Comparison of ENCODE assay signal across 9 cellular contexts in the genomic region with DNA sequence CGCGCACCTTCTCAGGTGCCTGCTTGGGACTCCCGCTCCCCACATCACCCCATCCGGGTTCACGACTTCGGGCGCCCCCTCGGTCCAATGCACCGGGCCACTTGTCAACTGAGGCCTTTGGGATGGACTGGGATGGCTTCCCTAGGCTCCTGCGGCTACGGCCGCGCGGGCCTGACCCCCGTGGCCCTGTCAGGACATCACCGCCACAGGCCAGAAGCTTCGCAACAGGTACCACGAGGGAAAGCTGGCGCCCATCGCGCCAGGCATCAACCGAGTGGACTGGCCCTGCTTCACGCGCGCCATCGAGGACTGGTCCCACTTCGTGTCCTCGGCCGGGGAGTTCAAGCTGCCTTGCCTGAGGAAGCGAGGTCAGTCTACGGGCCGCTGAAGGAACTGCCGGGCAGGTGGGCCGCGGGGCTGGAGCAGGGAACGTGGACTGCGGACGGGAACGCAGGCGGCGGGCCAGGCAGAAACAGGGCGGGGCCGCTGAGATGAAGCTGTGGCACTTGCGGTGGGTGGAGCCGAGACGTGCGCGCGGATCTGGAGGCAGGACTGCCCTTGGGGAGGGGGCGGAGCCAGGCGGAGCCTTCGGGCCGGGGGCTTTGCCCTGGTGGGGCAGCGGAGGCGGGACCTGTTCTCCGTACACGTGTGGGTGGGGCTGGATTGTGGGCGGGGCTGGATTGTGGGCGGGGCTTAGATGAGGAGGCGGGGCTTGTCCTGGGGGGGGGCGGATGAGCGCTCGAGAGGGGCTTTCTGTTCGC. TPM values are rescaled to one million over a fixed set of nuclear protein-coding genes. Genes with fewer than 3 reads are reported as not detected.
DNase-seq lines count a peak whose midpoint lies in the region; ATAC-seq, FAIRE-seq and TF ChIP-seq lines count a peak whose summit lies in the region.
"Had no signal": no experiment of that assay in that cellular context is flagged by ENCODE, and none has a peak within 500 bp of the region (broad histone marks: within the 10 kb centered on the region; RNA-seq: fewer than 3 reads in every experiment).

No MANE protein-coding gene starts in this region.

- peak overlapping the region; percentile 65 for H3K4me3 ChIP-seq in bronchial epithelial cell (ENCODE audit: low read depth, low read length)

- no peaks in the 10 kb centered on the region for H3K36me3 Mint-ChIP-seq in WTC11

- FAIRE-seq in GM18507 (lab: Jason Lieb, UNC) (peak; percentile 84), bronchial epithelial cell (lab: Jason Lieb, UNC) (no peak)
- FAIRE-seq: colon had no signal

- no peaks in the 10 kb centered on the region for H3K9me3 Mint-ChIP-seq in WTC11

- ATAC-seq in HG03139 (IDR thresholded peaks at IDR 0.05; ENCODE audit: unreplicated experiment) = peak; percentile 79
- ATAC-seq in WTC11 = peak; percentile 97

- H3K27me3 ChIP-seq in bronchial epithelial cell (ENCODE audit: control insufficient read depth, insufficient read depth, low read length) = no peaks in the 10 kb centered on the region

- H3K27me3 Mint-ChIP-seq in WTC11 (ENCODE audit: low read depth) = peaks cover 48% of the 10 kb centered on the region

- DNase-seq in GM18507 (ENCODE audit: extremely low spot score, insufficient read length, low read depth) (peak; percentile 70), WTC11 (ENCODE audit: low spot score) (peak; percentile 99), bronchial epithelial cell (ENCODE audit: low read depth) (peak; percentile 83), islet precursor cell (peak; percentile 98), NCI-H128 (lab: John Stamatoyannopoulos, UW; ENCODE audit: unreplicated experiment) (no peak), NCI-H1417 (lab: John Stamatoyannopoulos, UW) (no peak)
- DNase-seq in stimulated activated CD4-positive, alpha-beta T cell treated with anti-CD3 and anti-CD28 coated beads, Interleukin-12 subunit alpha, Interleukin-12 subunit beta, amount 100 ng/mL, for 48 hours (ENCODE audit: low read depth in 2 of 3, low spot score in 1 of 3) = peak; percentile 86 to 88 (median 88)

- POLR2A ChIA-PET in WTC11 (lab: Charles Lee) = interaction anchor here (0.6 to 1.2 kb wide), 3 partner anchors 12 to 86 kb away, joined by 3 to 4 read pairs (median 3); no protein-coding TSS in a partner anchor

- H3K4me3 Mint-ChIP-seq in WTC11 = peak overlapping the region; percentile 86

- no peak overlapping the region for H3K27ac Mint-ChIP-seq in WTC11

- no peaks in the 10 kb centered on the region for H3K36me3 ChIP-seq in bronchial epithelial cell (ENCODE audit: control insufficient read depth, insufficient read depth, low read length)

- CTCF ChIA-PET in WTC11 (lab: Charles Lee) = interaction anchor here (0.6 to 2.7 kb wide), 16 partner anchors 8 to 393 kb away, joined by 3 to 20 read pairs (median 4); a partner anchor contains a TSS

- no peak for TF ChIP-seq CTCF in WTC11 (IDR thresholded peaks at IDR 0.05)
- TF ChIP-seq CTCF in bronchial epithelial cell (IDR thresholded peaks at IDR 0.05; ENCODE audit: insufficient read depth, low read length, severe bottlenecking) = no peak

- peaks cover 9% of the 10 kb centered on the region for H3K4me1 Mint-ChIP-seq in WTC11

TF ChIP-seq in WTC11, 78 proteins besides CTCF, POLR2A, EP300 and RAD21 (continues in another document):
- TF ChIP-seq, protein P1, sequence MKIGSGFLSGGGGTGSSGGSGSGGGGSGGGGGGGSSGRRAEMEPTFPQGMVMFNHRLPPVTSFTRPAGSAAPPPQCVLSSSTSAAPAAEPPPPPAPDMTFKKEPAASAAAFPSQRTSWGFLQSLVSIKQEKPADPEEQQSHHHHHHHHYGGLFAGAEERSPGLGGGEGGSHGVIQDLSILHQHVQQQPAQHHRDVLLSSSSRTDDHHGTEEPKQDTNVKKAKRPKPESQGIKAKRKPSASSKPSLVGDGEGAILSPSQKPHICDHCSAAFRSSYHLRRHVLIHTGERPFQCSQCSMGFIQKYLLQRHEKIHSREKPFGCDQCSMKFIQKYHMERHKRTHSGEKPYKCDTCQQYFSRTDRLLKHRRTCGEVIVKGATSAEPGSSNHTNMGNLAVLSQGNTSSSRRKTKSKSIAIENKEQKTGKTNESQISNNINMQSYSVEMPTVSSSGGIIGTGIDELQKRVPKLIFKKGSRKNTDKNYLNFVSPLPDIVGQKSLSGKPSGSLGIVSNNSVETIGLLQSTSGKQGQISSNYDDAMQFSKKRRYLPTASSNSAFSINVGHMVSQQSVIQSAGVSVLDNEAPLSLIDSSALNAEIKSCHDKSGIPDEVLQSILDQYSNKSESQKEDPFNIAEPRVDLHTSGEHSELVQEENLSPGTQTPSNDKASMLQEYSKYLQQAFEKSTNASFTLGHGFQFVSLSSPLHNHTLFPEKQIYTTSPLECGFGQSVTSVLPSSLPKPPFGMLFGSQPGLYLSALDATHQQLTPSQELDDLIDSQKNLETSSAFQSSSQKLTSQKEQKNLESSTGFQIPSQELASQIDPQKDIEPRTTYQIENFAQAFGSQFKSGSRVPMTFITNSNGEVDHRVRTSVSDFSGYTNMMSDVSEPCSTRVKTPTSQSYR (CRISPR knock-in tag; IDR thresholded peaks at IDR 0.05) = peak; percentile 50; the same call in 1 of the 2 replicates
- TF ChIP-seq GRHL2 (CRISPR knock-in tag; IDR thresholded peaks at IDR 0.05; ENCODE audit: insufficient replicate concordance, severe bottlenecking) (no peak), SMAD3 (CRISPR knock-in tag; IDR thresholded peaks at IDR 0.05; ENCODE audit: borderline replicate concordance) (no peak), TEAD1 (CRISPR knock-in tag; IDR thresholded peaks at IDR 0.05) (peak; percentile 43; the same call in 1 of the 2 replicates), SP1 (CRISPR knock-in tag; conservative IDR thresholded peaks at IDR 0.05) (peak; percentile 37), CREM (CRISPR knock-in tag; IDR thresholded peaks at IDR 0.05) (no peak), GABPB1 (CRISPR knock-in tag; IDR thresholded peaks at IDR 0.05) (0 out of 2 replicates have a peak, but pooled peaks have one; percentile 23), KAT7 (CRISPR knock-in tag; IDR thresholded peaks at IDR 0.05; ENCODE audit: borderline replicate concordance) (no peak), SMAD4 (CRISPR knock-in tag; IDR thresholded peaks at IDR 0.05) (no peak)
- TF ChIP-seq, protein P2, sequence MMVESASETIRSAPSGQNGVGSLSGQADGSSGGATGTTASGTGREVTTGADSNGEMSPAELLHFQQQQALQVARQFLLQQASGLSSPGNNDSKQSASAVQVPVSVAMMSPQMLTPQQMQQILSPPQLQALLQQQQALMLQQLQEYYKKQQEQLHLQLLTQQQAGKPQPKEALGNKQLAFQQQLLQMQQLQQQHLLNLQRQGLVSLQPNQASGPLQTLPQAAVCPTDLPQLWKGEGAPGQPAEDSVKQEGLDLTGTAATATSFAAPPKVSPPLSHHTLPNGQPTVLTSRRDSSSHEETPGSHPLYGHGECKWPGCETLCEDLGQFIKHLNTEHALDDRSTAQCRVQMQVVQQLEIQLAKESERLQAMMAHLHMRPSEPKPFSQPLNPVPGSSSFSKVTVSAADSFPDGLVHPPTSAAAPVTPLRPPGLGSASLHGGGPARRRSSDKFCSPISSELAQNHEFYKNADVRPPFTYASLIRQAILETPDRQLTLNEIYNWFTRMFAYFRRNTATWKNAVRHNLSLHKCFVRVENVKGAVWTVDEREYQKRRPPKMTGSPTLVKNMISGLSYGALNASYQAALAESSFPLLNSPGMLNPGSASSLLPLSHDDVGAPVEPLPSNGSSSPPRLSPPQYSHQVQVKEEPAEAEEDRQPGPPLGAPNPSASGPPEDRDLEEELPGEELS (CRISPR knock-in tag; IDR thresholded peaks at IDR 0.05) = 0 out of 2 replicates have a peak, but pooled peaks have one; percentile 51
- TF ChIP-seq, protein P3, sequence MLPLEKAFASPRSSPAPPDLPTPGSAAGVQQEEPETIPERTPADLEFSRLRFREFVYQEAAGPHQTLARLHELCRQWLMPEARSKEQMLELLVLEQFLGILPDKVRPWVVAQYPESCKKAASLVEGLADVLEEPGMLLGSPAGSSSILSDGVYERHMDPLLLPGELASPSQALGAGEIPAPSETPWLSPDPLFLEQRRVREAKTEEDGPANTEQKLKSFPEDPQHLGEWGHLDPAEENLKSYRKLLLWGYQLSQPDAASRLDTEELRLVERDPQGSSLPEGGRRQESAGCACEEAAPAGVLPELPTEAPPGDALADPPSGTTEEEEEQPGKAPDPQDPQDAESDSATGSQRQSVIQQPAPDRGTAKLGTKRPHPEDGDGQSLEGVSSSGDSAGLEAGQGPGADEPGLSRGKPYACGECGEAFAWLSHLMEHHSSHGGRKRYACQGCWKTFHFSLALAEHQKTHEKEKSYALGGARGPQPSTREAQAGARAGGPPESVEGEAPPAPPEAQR (CRISPR knock-in tag; IDR thresholded peaks at IDR 0.05) = no peak
- TF ChIP-seq, protein P4, sequence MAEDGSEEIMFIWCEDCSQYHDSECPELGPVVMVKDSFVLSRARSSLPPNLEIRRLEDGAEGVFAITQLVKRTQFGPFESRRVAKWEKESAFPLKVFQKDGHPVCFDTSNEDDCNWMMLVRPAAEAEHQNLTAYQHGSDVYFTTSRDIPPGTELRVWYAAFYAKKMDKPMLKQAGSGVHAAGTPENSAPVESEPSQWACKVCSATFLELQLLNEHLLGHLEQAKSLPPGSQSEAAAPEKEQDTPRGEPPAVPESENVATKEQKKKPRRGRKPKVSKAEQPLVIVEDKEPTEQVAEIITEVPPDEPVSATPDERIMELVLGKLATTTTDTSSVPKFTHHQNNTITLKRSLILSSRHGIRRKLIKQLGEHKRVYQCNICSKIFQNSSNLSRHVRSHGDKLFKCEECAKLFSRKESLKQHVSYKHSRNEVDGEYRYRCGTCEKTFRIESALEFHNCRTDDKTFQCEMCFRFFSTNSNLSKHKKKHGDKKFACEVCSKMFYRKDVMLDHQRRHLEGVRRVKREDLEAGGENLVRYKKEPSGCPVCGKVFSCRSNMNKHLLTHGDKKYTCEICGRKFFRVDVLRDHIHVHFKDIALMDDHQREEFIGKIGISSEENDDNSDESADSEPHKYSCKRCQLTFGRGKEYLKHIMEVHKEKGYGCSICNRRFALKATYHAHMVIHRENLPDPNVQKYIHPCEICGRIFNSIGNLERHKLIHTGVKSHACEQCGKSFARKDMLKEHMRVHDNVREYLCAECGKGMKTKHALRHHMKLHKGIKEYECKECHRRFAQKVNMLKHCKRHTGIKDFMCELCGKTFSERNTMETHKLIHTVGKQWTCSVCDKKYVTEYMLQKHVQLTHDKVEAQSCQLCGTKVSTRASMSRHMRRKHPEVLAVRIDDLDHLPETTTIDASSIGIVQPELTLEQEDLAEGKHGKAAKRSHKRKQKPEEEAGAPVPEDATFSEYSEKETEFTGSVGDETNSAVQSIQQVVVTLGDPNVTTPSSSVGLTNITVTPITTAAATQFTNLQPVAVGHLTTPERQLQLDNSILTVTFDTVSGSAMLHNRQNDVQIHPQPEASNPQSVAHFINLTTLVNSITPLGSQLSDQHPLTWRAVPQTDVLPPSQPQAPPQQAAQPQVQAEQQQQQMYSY (CRISPR knock-in tag; IDR thresholded peaks at IDR 0.05) = peak; percentile 42

RNA-seq across cellular contexts. Expression of a gene that starts 13.7 kb away (rescaled TPM):
- total RNA-seq in WTC11 (2021) = not detected in 3 replicates
- under 0.01 and 0.26 TPM in 2 replicates for total RNA-seq in bronchial epithelial cell

RNA-seq across cellular contexts. Expression of a gene that starts 15.8 kb away (rescaled TPM):
- total RNA-seq in WTC11 (2021) (4.6 to 5.5 TPM (median 5.3 TPM) in 3 replicates), bronchial epithelial cell (2.4 and 3.8 TPM in 2 replicates)

RNA-seq across cellular contexts. Expression of a gene that starts 16.6 kb away (rescaled TPM):
- total RNA-seq in WTC11 (2021) = 67.1 to 75.2 TPM (median 69.6 TPM) in 3 replicates
- total RNA-seq in bronchial epithelial cell = 25.5 and 29.5 TPM in 2 replicates

RNA-seq across cellular contexts. Expression of a gene that starts 40.9 kb away (rescaled TPM):
- 55.5 to 60.7 TPM (median 58.2 TPM) in 3 replicates for total RNA-seq in WTC11 (2021)
- 7.9 and 8.4 TPM in 2 replicates for total RNA-seq in bronchial epithelial cell

Comparison
In these comparisons a context has a peak if more than half of its experiments do, and no peak if none do; other contexts are left out.
1. DNase-seq: peak in GM18507 (single experiment), WTC11 (single experiment), bronchial epithelial cell (single experiment), islet precursor cell (single experiment) and stimulated activated CD4-positive, alpha-beta T cell treated with anti-CD3 and anti-CD28 coated beads, Interleukin-12 subunit alpha, Interleukin-12 subunit beta, amount 100 ng/mL, for 48 hours (3 of 3); none in NCI-H128 (single experiment) and NCI-H1417 (0 of 3).